ENCODE assay signal across 17 cellular contexts in genomic region chr5:92849798-92850197, GRCh38.
DNase-seq lines count a peak whose midpoint lies in the region; ATAC-seq and TF ChIP-seq lines count a peak whose summit lies in the region.
"Had no signal": no experiment of that assay in that cellular context is flagged by ENCODE, and none has a peak within 500 bp of the region (broad histone marks: within the 10 kb centered on the region; RNA-seq: fewer than 3 reads in every experiment).

No MANE protein-coding gene starts in this region.

- intact Hi-C loops in sciatic nerve (cut with DNase I): no loop called here

- no peak overlapping the region for H3K4me3 Mint-ChIP-seq in activated T-cell treated with anti-CD3 and anti-CD28 coated beads, Interleukin-2, amount 50 U/mL, for 4 hours
- H3K4me3 Mint-ChIP-seq: CD4-positive, alpha-beta memory T cell had no signal

- peak overlapping the region; percentile 29 for H3K27ac ChIP-seq in SJCRH30

- no peak for TF ChIP-seq CTCF in fibroblast of the aortic adventitia (IDR thresholded peaks at IDR 0.05; ENCODE audit: insufficient read depth, low read length)

- H3K9me3 ChIP-seq in SJCRH30 (replicated peaks): no peaks in the 10 kb centered on the region

- no peaks in the 10 kb centered on the region for H3K36me3 ChIP-seq in SJCRH30

- no peaks in the 10 kb centered on the region for H3K27me3 ChIP-seq in SJCRH30

- H3K4me1 Mint-ChIP-seq in activated T-cell treated with anti-CD3 and anti-CD28 coated beads, Interleukin-2, amount 50 U/mL, for 4 hours (ENCODE audit: low read depth): no peaks in the 10 kb centered on the region
- H3K4me1 Mint-ChIP-seq: CD4-positive, alpha-beta memory T cell had no signal

- H3K4me3 ChIP-seq in SJCRH30 (no peak overlapping the region), fibroblast of the aortic adventitia (ENCODE audit: low read depth, low read length) (no peak overlapping the region)

- H3K36me3 Mint-ChIP-seq in activated T-cell treated with anti-CD3 and anti-CD28 coated beads, Interleukin-2, amount 50 U/mL, for 4 hours (ENCODE audit: insufficient read depth): no peaks in the 10 kb centered on the region
- H3K36me3 Mint-ChIP-seq: CD4-positive, alpha-beta memory T cell had no signal

- peaks cover 4% of the 10 kb centered on the region for H3K9me3 Mint-ChIP-seq in activated T-cell treated with anti-CD3 and anti-CD28 coated beads, Interleukin-2, amount 50 U/mL, for 4 hours

- H3K4me1 ChIP-seq in SJCRH30: peaks cover 30% of the 10 kb centered on the region

- no peaks in the 10 kb centered on the region for H3K27me3 Mint-ChIP-seq in activated T-cell treated with anti-CD3 and anti-CD28 coated beads, Interleukin-2, amount 50 U/mL, for 4 hours (ENCODE audit: low read depth)
- H3K27me3 Mint-ChIP-seq: CD4-positive, alpha-beta memory T cell had no signal

- peak; percentile 87 for ATAC-seq in sciatic nerve
- no peak for ATAC-seq in GM18870 (IDR thresholded peaks at IDR 0.05; ENCODE audit: unreplicated experiment)
- no peak for ATAC-seq in activated T-cell treated with anti-CD3 and anti-CD28 coated beads, Interleukin-2, amount 50 U/mL, for 4 hours

- DNase-seq in SJCRH30 (peak; percentile 68 to 82), astrocyte of the hippocampus (ENCODE audit: low read depth, low spot score) (peak; percentile 6), fibroblast of the aortic adventitia (ENCODE audit: low read depth) (peak; percentile 7), sciatic nerve (ENCODE audit: low spot score) (no peak), NCI-H146 treated with DMSO at 0.1 percent for 48 hours (lab: John Stamatoyannopoulos, UW; ENCODE audit: unreplicated experiment) (no peak)
- no peak for DNase-seq in activated CD8-positive, alpha-beta memory T cell treated with anti-CD3 and anti-CD28 coated beads, Interleukin-2, amount 50 U/mL, for 48 hours
- DNase-seq in activated T-cell treated with anti-CD3 and anti-CD28 coated beads, Interleukin-2, amount 50 U/mL, for 4 hours: no peak
- DNase-seq: C1 segment of cervical spinal cord; Calu3; CD4-positive, alpha-beta memory T cell; COR-L47; DMS53; DMS79 treated with DMSO at 0.1 percent for 48 hours; GF-D8; H7; HCEC 1CT had no signal

Comparison
In these comparisons a context has a peak if more than half of its experiments do, and no peak if none do; other contexts are left out.
1. DNase-seq: peak in SJCRH30 (2 of 2), astrocyte of the hippocampus (single experiment) and fibroblast of the aortic adventitia (single experiment); none in sciatic nerve (single experiment), NCI-H146 treated with DMSO at 0.1 percent for 48 hours (single experiment), activated CD8-positive, alpha-beta memory T cell treated with anti-CD3 and anti-CD28 coated beads, Interleukin-2, amount 50 U/mL, for 48 hours (single experiment) and activated T-cell treated with anti-CD3 and anti-CD28 coated beads, Interleukin-2, amount 50 U/mL, for 4 hours (single experiment).